19 cellular contexts compared by ENCODE assay signal in the genomic region with DNA sequence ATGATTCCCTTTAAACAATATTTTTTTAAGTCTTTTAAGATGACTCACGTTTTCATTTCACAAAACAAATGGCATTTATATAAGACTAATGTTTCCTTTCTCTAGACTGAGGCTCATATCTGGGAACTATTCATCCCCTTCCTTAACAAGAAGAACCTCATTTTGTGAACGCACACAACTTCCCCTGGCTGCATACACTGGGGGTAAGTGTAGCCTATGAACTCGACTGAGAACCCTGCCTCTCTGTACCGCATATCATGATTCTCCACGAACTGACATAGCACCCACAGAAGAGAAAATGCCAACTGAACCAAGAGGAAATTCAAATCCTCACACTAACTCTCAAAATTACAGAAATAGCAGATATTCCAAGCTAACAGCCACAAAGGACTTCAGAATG.
DNase-seq lines count a peak whose midpoint lies in the region; ATAC-seq and TF ChIP-seq lines count a peak whose summit lies in the region.
"Had no signal": no experiment of that assay in that cellular context is flagged by ENCODE, and none has a peak within 500 bp of the region (broad histone marks: within the 10 kb centered on the region; RNA-seq: fewer than 3 reads in every experiment).

No MANE protein-coding gene starts in this region.

- H3K9me3 Mint-ChIP-seq in stimulated activated naive B cell treated with anti-CD40 and anti-IgM and Interleukin-4, amounts not matched to agents 10 μg/mL and 1 μg/mL and 100 μg/mL, for 72 hours, result no peaks in the 10 kb centered on the region
- H3K9me3 Mint-ChIP-seq: activated naive CD4-positive, alpha-beta T cell treated with anti-CD3 and anti-CD28 coated beads, Interleukin-2, amount 10 ng/mL, durations not matched to agents 7 days and 5 days; central memory CD8-positive, alpha-beta T cell; natural killer cell treated with Interleukin-12 subunit alpha and Interleukin-12 subunit beta and Interleukin-15 and Interleukin-18, amount 100 ng/mL, for 72 hours had no signal

- TF ChIP-seq CTCF in tibial nerve (IDR thresholded peaks at IDR 0.05), result no peak

- H3K27me3 ChIP-seq in HUES64 (ENCODE audit: insufficient read depth, low read length) (no peaks in the 10 kb centered on the region), tibial nerve (no peaks in the 10 kb centered on the region)

- DNase-seq in kidney glomerular epithelial cell (lab: John Stamatoyannopoulos, UW) (peak; percentile 20), NCI-H524 (lab: John Stamatoyannopoulos, UW) (no peak), COLO668 (lab: John Stamatoyannopoulos, UW; ENCODE audit: unreplicated experiment) (no peak), tibial nerve (ENCODE audit: low spot score in 2 of 2) (no peak), NCI-H1092 (lab: John Stamatoyannopoulos, UW) (no peak)
- DNase-seq in stimulated activated naive B cell treated with anti-CD40 and anti-IgM and Interleukin-4, amounts not matched to agents 10 μg/mL and 1 μg/mL and 100 μg/mL, for 72 hours, result no peak
- DNase-seq: activated CD4-positive, alpha-beta T cell treated with anti-CD3 and anti-CD28 coated beads for 36 hours; activated naive CD4-positive, alpha-beta T cell treated with anti-CD3 and anti-CD28 coated beads, Interleukin-2, amount 10 ng/mL, durations not matched to agents 7 days and 5 days; DMS79 treated with DMSO at 0.1 percent for 48 hours; NCI-H2171; NK-92 treated with Interleukin-12 subunit alpha and Interleukin-12 subunit beta, amount 100 ng/mL, for 24 hours; Right ventricle myocardium superior; stimulated activated naive CD4-positive, alpha-beta T cell treated with Interleukin-2 at 50 U/mL for 16 hours had no signal

- H3K4me3 ChIP-seq in HUES64 (ENCODE audit: low read length), result peak overlapping the region; percentile 4; the same call in 1 of the 2 replicates
- no peak overlapping the region for H3K4me3 ChIP-seq in tibial nerve
- H3K4me3 ChIP-seq: skin epidermis had no signal

- WGBS in HUES64, result 34% methylated on average over 5 of the region's 5 CpGs
- 37 to 53% methylated on average over 5 of the region's 5 CpGs for WGBS in tibial nerve, 2 donors

- H3K36me3 ChIP-seq in HUES64 (ENCODE audit: insufficient read depth, low read length) (no peaks in the 10 kb centered on the region), tibial nerve (no peaks in the 10 kb centered on the region)

- H3K4me1 Mint-ChIP-seq in stimulated activated naive B cell treated with anti-CD40 and anti-IgM and Interleukin-4, amounts not matched to agents 10 μg/mL and 1 μg/mL and 100 μg/mL, for 72 hours, result peaks cover 12 to 42% of the 10 kb centered on the region in 2 donors
- H3K4me1 Mint-ChIP-seq: activated CD4-positive, alpha-beta T cell treated with anti-CD3 and anti-CD28 coated beads for 36 hours; activated naive CD4-positive, alpha-beta T cell treated with anti-CD3 and anti-CD28 coated beads, Interleukin-2, amount 10 ng/mL, durations not matched to agents 7 days and 5 days; central memory CD8-positive, alpha-beta T cell had no signal

- ATAC-seq in stimulated activated naive B cell treated with anti-CD40 and anti-IgM and Interleukin-4, amounts not matched to agents 10 μg/mL and 1 μg/mL and 100 μg/mL, for 72 hours (replicated peaks), result no peak
- ATAC-seq: activated CD4-positive, alpha-beta T cell treated with anti-CD3 and anti-CD28 coated beads for 36 hours; natural killer cell treated with Interleukin-12 subunit alpha and Interleukin-12 subunit beta and Interleukin-15 and Interleukin-18, amount 100 ng/mL, for 72 hours had no signal

- peaks cover 2 to 10% of the 10 kb centered on the region in 2 donors for H3K36me3 Mint-ChIP-seq in stimulated activated naive B cell treated with anti-CD40 and anti-IgM and Interleukin-4, amounts not matched to agents 10 μg/mL and 1 μg/mL and 100 μg/mL, for 72 hours
- H3K36me3 Mint-ChIP-seq: activated naive CD4-positive, alpha-beta T cell treated with anti-CD3 and anti-CD28 coated beads, Interleukin-2, amount 10 ng/mL, durations not matched to agents 7 days and 5 days; natural killer cell treated with Interleukin-12 subunit alpha and Interleukin-12 subunit beta and Interleukin-15 and Interleukin-18, amount 100 ng/mL, for 72 hours had no signal

- peak overlapping the region; percentile 37 for H3K27ac Mint-ChIP-seq in stimulated activated naive B cell treated with anti-CD40 and anti-IgM and Interleukin-4, amounts not matched to agents 10 μg/mL and 1 μg/mL and 100 μg/mL, for 72 hours
- H3K27ac Mint-ChIP-seq: activated CD4-positive, alpha-beta T cell treated with anti-CD3 and anti-CD28 coated beads for 36 hours; activated naive CD4-positive, alpha-beta T cell treated with anti-CD3 and anti-CD28 coated beads, Interleukin-2, amount 10 ng/mL, durations not matched to agents 7 days and 5 days; natural killer cell treated with Interleukin-12 subunit alpha and Interleukin-12 subunit beta and Interleukin-15 and Interleukin-18, amount 100 ng/mL, for 72 hours had no signal

- H3K4me1 ChIP-seq in HUES64 (ENCODE audit: insufficient read depth, low read length), result peaks cover 98% of the 10 kb centered on the region
- peaks cover 0 to 53% (median 8%) of the 10 kb centered on the region in 4 donors for H3K4me1 ChIP-seq in tibial nerve

- no peak for TF ChIP-seq POLR2A in tibial nerve (IDR thresholded peaks at IDR 0.05)

- no peaks in the 10 kb centered on the region for H3K27me3 Mint-ChIP-seq in stimulated activated naive B cell treated with anti-CD40 and anti-IgM and Interleukin-4, amounts not matched to agents 10 μg/mL and 1 μg/mL and 100 μg/mL, for 72 hours
- H3K27me3 Mint-ChIP-seq: activated naive CD4-positive, alpha-beta T cell treated with anti-CD3 and anti-CD28 coated beads, Interleukin-2, amount 10 ng/mL, durations not matched to agents 7 days and 5 days; central memory CD8-positive, alpha-beta T cell had no signal

- 0 out of 2 replicates have a peak overlapping the region, but pooled peaks have one; percentile 15 for H3K9ac ChIP-seq in HUES64 (ENCODE audit: low read depth, low read length)

- TF ChIP-seq EP300 in tibial nerve (IDR thresholded peaks at IDR 0.05), result no peak

- no peak overlapping the region for H3K4me3 Mint-ChIP-seq in stimulated activated naive B cell treated with anti-CD40 and anti-IgM and Interleukin-4, amounts not matched to agents 10 μg/mL and 1 μg/mL and 100 μg/mL, for 72 hours
- H3K4me3 Mint-ChIP-seq: activated CD4-positive, alpha-beta T cell treated with anti-CD3 and anti-CD28 coated beads for 36 hours; activated naive CD4-positive, alpha-beta T cell treated with anti-CD3 and anti-CD28 coated beads, Interleukin-2, amount 10 ng/mL, durations not matched to agents 7 days and 5 days; central memory CD8-positive, alpha-beta T cell; natural killer cell treated with Interleukin-12 subunit alpha and Interleukin-12 subunit beta and Interleukin-15 and Interleukin-18, amount 100 ng/mL, for 72 hours had no signal

- H3K27ac ChIP-seq in HUES64 (ENCODE audit: low read depth, low read length) (peak overlapping the region; percentile 91; the same call in 1 of the 2 replicates), cingulate gyrus (ENCODE audit: low read depth, low read length) (peak overlapping the region; percentile 92), tibial nerve (peak overlapping the region in 2 of 4 donors; percentile 4 to 8)
- H3K27ac ChIP-seq: C4-2B had no signal

- H3K9me3 ChIP-seq in HUES64 (ENCODE audit: insufficient read depth, low read depth, low read length) (no peaks in the 10 kb centered on the region), tibial nerve (no peaks in the 10 kb centered on the region)
